18 cellular contexts compared by ENCODE assay signal in genomic region chr2:143840601-143841000, GRCh38.
DNase-seq lines count a peak whose midpoint lies in the region; TF ChIP-seq lines count a peak whose summit lies in the region.
"Had no signal": no experiment of that assay in that cellular context is flagged by ENCODE, and none has a peak within 500 bp of the region (broad histone marks: within the 10 kb centered on the region; RNA-seq: fewer than 3 reads in every experiment).

No MANE protein-coding gene starts in this region.

- H3K4me3 Mint-ChIP-seq in nephron progenitor cell: no peak overlapping the region
- H3K4me3 Mint-ChIP-seq in T-helper 2 cell treated with Interferon-gamma antibody and Interleukin-4, amounts not matched to agents 5 μg/mL and 100 μg/mL, for 36 hours: no peak overlapping the region
- H3K4me3 Mint-ChIP-seq: CD14-positive monocyte; CD4-positive, alpha-beta memory T cell; GM23338; IgD-negative memory B cell had no signal

- peak overlapping the region; percentile 51 for H3K9ac ChIP-seq in SK-N-MC (ENCODE audit: insufficient read length)
- H3K9ac ChIP-seq: BLaER1 had no signal

- no peaks in the 10 kb centered on the region for H3K9me3 ChIP-seq in SK-N-MC (ENCODE audit: low read depth, low read length)
- H3K9me3 ChIP-seq: A549, BLaER1 had no signal

- no peaks in the 10 kb centered on the region for H3K36me3 Mint-ChIP-seq in nephron progenitor cell (ENCODE audit: low read depth)
- H3K36me3 Mint-ChIP-seq in T-helper 2 cell treated with Interferon-gamma antibody and Interleukin-4, amounts not matched to agents 5 μg/mL and 100 μg/mL, for 36 hours (ENCODE audit: low read depth): no peaks in the 10 kb centered on the region
- H3K36me3 Mint-ChIP-seq: CD14-positive monocyte; CD4-positive, alpha-beta memory T cell; IgD-negative memory B cell had no signal

- peak overlapping the region; percentile 93 for H3K27ac Mint-ChIP-seq in nephron progenitor cell
- H3K27ac Mint-ChIP-seq in T-helper 2 cell treated with Interferon-gamma antibody and Interleukin-4, amounts not matched to agents 5 μg/mL and 100 μg/mL, for 36 hours: no peak overlapping the region
- H3K27ac Mint-ChIP-seq: CD14-positive monocyte; CD4-positive, alpha-beta memory T cell; GM23338; IgD-negative memory B cell had no signal

- peak overlapping the region; percentile 98 for H3K27ac ChIP-seq in SK-N-MC
- H3K27ac ChIP-seq: A549, BLaER1 had no signal

- DNase-seq in Ammon's horn (ENCODE audit: low spot score) (peak; percentile 66), SK-N-MC (ENCODE audit: low read depth, low spot score) (no peak), cerebellum (ENCODE audit: low spot score) (peak; percentile 1), nephron progenitor cell (no peak), kidney tubule cell (ENCODE audit: low spot score) (no peak), amniotic stem cell (lab: John Stamatoyannopoulos, UW) (no peak)
- DNase-seq in T-helper 2 cell treated with Interferon-gamma antibody and Interleukin-4, amounts not matched to agents 5 μg/mL and 100 μg/mL, for 36 hours (ENCODE audit: low spot score): no peak
- DNase-seq: AML-193; CD4-positive, alpha-beta memory T cell; DMS53; GDM1; HCEC 1CT; KG1 had no signal

- H3K4me1 Mint-ChIP-seq in nephron progenitor cell: peaks cover 5% of the 10 kb centered on the region
- H3K4me1 Mint-ChIP-seq in T-helper 2 cell treated with Interferon-gamma antibody and Interleukin-4, amounts not matched to agents 5 μg/mL and 100 μg/mL, for 36 hours (ENCODE audit: low read depth): no peaks in the 10 kb centered on the region
- H3K4me1 Mint-ChIP-seq: CD14-positive monocyte, GM23338 had no signal

- no peaks in the 10 kb centered on the region for H3K27me3 Mint-ChIP-seq in nephron progenitor cell (ENCODE audit: low read depth, poor library complexity)
- H3K27me3 Mint-ChIP-seq in T-helper 2 cell treated with Interferon-gamma antibody and Interleukin-4, amounts not matched to agents 5 μg/mL and 100 μg/mL, for 36 hours (ENCODE audit: low read depth): peaks cover 11% of the 10 kb centered on the region

- no peaks in the 10 kb centered on the region for H3K36me3 ChIP-seq in SK-N-MC (ENCODE audit: insufficient read depth, low read length)
- H3K36me3 ChIP-seq: BLaER1 had no signal

- H3K4me3 ChIP-seq in SK-N-MC: no peak overlapping the region
- H3K4me3 ChIP-seq: A549, BLaER1, GM23338 had no signal

- TF ChIP-seq CTCF in nephron progenitor cell (IDR thresholded peaks at IDR 0.05): no peak

- peaks cover 7% of the 10 kb centered on the region for H3K9me3 Mint-ChIP-seq in nephron progenitor cell
- H3K9me3 Mint-ChIP-seq in T-helper 2 cell treated with Interferon-gamma antibody and Interleukin-4, amounts not matched to agents 5 μg/mL and 100 μg/mL, for 36 hours: no peaks in the 10 kb centered on the region
- H3K9me3 Mint-ChIP-seq: GM23338, IgD-negative memory B cell had no signal

Comparison
In these comparisons a context has a peak if more than half of its experiments do, and no peak if none do; other contexts are left out.
1. DNase-seq: peak in Ammon's horn (single experiment) and cerebellum (single experiment); none in SK-N-MC (single experiment), nephron progenitor cell (single experiment), T-helper 2 cell treated with Interferon-gamma antibody and Interleukin-4, amounts not matched to agents 5 μg/mL and 100 μg/mL, for 36 hours (single experiment), kidney tubule cell (single experiment) and amniotic stem cell (single experiment).